ENCODE assay signal across 1 cellular context in the genomic region with DNA sequence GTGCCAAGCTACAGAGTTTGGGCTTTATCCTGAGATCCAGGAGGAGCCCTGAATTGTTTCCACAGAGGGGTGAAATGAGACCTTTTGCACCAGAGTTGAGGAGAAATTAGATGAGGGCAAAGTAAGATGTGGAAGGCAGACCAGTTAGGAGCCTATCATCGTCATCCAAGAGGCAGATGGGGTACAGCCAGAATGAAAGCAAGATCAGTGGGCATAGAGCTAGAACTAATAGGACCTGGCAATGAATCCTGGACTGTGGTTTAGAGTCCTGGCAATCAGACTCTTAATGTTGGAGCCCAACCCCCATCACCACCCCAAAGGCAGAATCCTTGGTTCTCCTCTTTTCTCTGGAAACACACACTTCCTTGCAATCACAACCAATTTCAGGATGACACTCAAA.
TF ChIP-seq lines count a peak whose summit lies in the region.

No MANE protein-coding gene starts in this region.

TF ChIP-seq in A549, 52 proteins besides CTCF, POLR2A, EP300 and RAD21:
- TF ChIP-seq, protein P1, sequence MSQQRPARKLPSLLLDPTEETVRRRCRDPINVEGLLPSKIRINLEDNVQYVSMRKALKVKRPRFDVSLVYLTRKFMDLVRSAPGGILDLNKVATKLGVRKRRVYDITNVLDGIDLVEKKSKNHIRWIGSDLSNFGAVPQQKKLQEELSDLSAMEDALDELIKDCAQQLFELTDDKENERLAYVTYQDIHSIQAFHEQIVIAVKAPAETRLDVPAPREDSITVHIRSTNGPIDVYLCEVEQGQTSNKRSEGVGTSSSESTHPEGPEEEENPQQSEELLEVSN (IDR thresholded peaks at IDR 0.05; ENCODE audit: borderline replicate concordance, low read depth) = no peak
- TF ChIP-seq SREBF2 (IDR thresholded peaks at IDR 0.05) (no peak), KDM5A (IDR thresholded peaks at IDR 0.05) (no peak), HOXB5 (CRISPR knock-in tag; IDR thresholded peaks at IDR 0.05) (no peak), RARB (CRISPR knock-in tag; IDR thresholded peaks at IDR 0.05) (no peak), MAFK (IDR thresholded peaks at IDR 0.05; ENCODE audit: partially characterized antibody) (no peak), EHF (CRISPR knock-in tag; IDR thresholded peaks at IDR 0.05) (no peak), TP53 (CRISPR knock-in tag; IDR thresholded peaks at IDR 0.05) (no peak), JUN (IDR thresholded peaks at IDR 0.05) (no peak), NPAS2 (CRISPR knock-in tag; IDR thresholded peaks at IDR 0.05; ENCODE audit: borderline replicate concordance) (no peak), ZFP36 (IDR thresholded peaks at IDR 0.05; ENCODE audit: borderline replicate concordance, partially characterized antibody) (no peak)
- TF ChIP-seq, protein P2, sequence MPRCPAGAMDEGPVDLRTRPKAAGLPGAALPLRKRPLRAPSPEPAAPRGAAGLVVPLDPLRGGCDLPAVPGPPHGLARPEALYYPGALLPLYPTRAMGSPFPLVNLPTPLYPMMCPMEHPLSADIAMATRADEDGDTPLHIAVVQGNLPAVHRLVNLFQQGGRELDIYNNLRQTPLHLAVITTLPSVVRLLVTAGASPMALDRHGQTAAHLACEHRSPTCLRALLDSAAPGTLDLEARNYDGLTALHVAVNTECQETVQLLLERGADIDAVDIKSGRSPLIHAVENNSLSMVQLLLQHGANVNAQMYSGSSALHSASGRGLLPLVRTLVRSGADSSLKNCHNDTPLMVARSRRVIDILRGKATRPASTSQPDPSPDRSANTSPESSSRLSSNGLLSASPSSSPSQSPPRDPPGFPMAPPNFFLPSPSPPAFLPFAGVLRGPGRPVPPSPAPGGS (IDR thresholded peaks at IDR 0.05) = no peak
